ENCODE assay signal across 20 cellular contexts in genomic region chr17:50194441-50195195, GRCh38. TPM values are rescaled to one million over a fixed set of nuclear protein-coding genes. Genes with fewer than 3 reads are reported as not detected.
DNase-seq lines count a peak whose midpoint lies in the region; ATAC-seq and TF ChIP-seq lines count a peak whose summit lies in the region.
"Had no signal": no experiment of that assay in that cellular context is flagged by ENCODE, and none has a peak within 500 bp of the region (broad histone marks: within the 10 kb centered on the region; RNA-seq: fewer than 3 reads in every experiment).

No MANE protein-coding gene starts in this region.

- intact Hi-C loops in IMR-90 (cut with micrococcal nuclease) (no loop called here), esophagus muscularis mucosa (cut with DNase I) (no loop called here), transverse colon (cut with DNase I; ENCODE audit: low total_unique reads) (no loop called here)

- TF ChIP-seq POLR2A in IMR-90 (IDR thresholded peaks at IDR 0.05; ENCODE audit: low read depth, low read length), result no peak
- no peak for TF ChIP-seq POLR2A in esophagus muscularis mucosa (IDR thresholded peaks at IDR 0.05; ENCODE audit: low read depth)
- no peak for TF ChIP-seq POLR2A in transverse colon (IDR thresholded peaks at IDR 0.05)

- H3K56ac ChIP-seq in IMR-90 (ENCODE audit: extremely low read depth, insufficient read depth, low read length), result peak overlapping the region; percentile 92

- peak overlapping the region; percentile 48 for H2AFZ ChIP-seq in IMR-90 (replicated peaks; ENCODE audit: low read length, poor library complexity)
- no peak overlapping the region for H2AFZ ChIP-seq in neuronal stem cell (ENCODE audit: low read length)

- H3K4me3 ChIP-seq in IMR-90 (ENCODE audit: insufficient read depth, low read depth, low read length) (no peak overlapping the region), esophagus muscularis mucosa (no peak overlapping the region), neuronal stem cell (ENCODE audit: low read length in 2 of 2) (peak overlapping the region in 1 of 2 donors; percentile 46), transverse colon (no peak overlapping the region)
- H3K4me3 ChIP-seq: right lobe of liver had no signal

- H3K79me1 ChIP-seq in IMR-90 (ENCODE audit: low read depth in 1 of 2, low read length in 2 of 2) (peaks cover 16 to 88% of the 10 kb centered on the region in 2 experiments; a peak in 3 of 4 replicates), neuronal stem cell (ENCODE audit: low read depth, low read length) (peaks cover 1% of the 10 kb centered on the region)

- DNase-seq in IMR-90 (no peak), esophagus muscularis mucosa (ENCODE audit: extremely low spot score) (no peak), neuronal stem cell (ENCODE audit: low spot score) (no peak), transverse colon (no peak), HPDE6-E6E7 (ENCODE audit: extremely low spot score) (no peak), progenitor cell of endocrine pancreas (ENCODE audit: low spot score, unreplicated experiment) (no peak)
- DNase-seq: activated CD4-positive, alpha-beta T cell treated with anti-CD3 and anti-CD28 coated beads, Interleukin-2, amount 10 ng/mL, durations not matched to agents 24 days and 14 days; activated CD8-positive, alpha-beta memory T cell treated with anti-CD3 and anti-CD28 coated beads, Interleukin-2, amount 50 U/mL, for 4 hours; activated gamma-delta T cell treated with Interleukin-2 at 50 U/mL for 16 hours; dermis blood vessel endothelial cell; H7; islet precursor cell; NCI-H1436; NCI-H226; SW 1271 had no signal

- peak overlapping the region; percentile 78 for H4K91ac ChIP-seq in IMR-90 (ENCODE audit: insufficient read depth, low read depth, low read length)
- H4K91ac ChIP-seq in neuronal stem cell (ENCODE audit: low read depth, low read length, poor library complexity), result no peak overlapping the region

- H3K4me1 ChIP-seq in IMR-90 (ENCODE audit: control insufficient read depth, insufficient read depth, low read length), result peaks cover 57% of the 10 kb centered on the region
- peaks cover 17 to 66% (median 55%) of the 10 kb centered on the region in 4 donors for H3K4me1 ChIP-seq in esophagus muscularis mucosa
- H3K4me1 ChIP-seq in neuronal stem cell (ENCODE audit: control insufficient read depth in 2 of 2, insufficient read depth in 1 of 2, low read depth in 1 of 2, low read length in 2 of 2), result peaks cover under 1% of the 10 kb centered on the region in 2 donors
- H3K4me1 ChIP-seq in transverse colon, result peaks cover 3 to 35% (median 16%) of the 10 kb centered on the region in 4 donors

- dilution Hi-C loops in IMR-90 (cut with HindIII; ENCODE audit: low sequenced_read_pairs, unreplicated experiment), result no loop called here

- H3K27me3 ChIP-seq in IMR-90 (ENCODE audit: control insufficient read depth, insufficient read depth, low read length) (no peaks in the 10 kb centered on the region), esophagus muscularis mucosa (no peaks in the 10 kb centered on the region), neuronal stem cell (ENCODE audit: control insufficient read depth in 3 of 3, insufficient read depth in 3 of 3, low read depth in 1 of 3, low read length in 3 of 3) (peaks cover 0 to 52% (median 5%) of the 10 kb centered on the region in 3 experiments), transverse colon (peaks cover 6% of the 10 kb centered on the region)
- H3K27me3 ChIP-seq: right lobe of liver had no signal

- TF ChIP-seq CTCF in IMR-90 (conservative IDR thresholded peaks at IDR 0.05; ENCODE audit: low read depth, low read length), result no peak
- no peak for TF ChIP-seq CTCF in esophagus muscularis mucosa (IDR thresholded peaks at IDR 0.05)
- no peak for TF ChIP-seq CTCF in transverse colon (IDR thresholded peaks at IDR 0.05)
- no peak for TF ChIP-seq CTCF in progenitor cell of endocrine pancreas (IDR thresholded peaks at IDR 0.05; ENCODE audit: unreplicated experiment)

- peak overlapping the region; percentile 100 for H3K14ac ChIP-seq in IMR-90 (replicated peaks; ENCODE audit: low read depth, low read length)
- no peak overlapping the region for H3K14ac ChIP-seq in neuronal stem cell (ENCODE audit: low read length)

- peak overlapping the region; percentile 100 for H3K23ac ChIP-seq in IMR-90 (ENCODE audit: low read depth, low read length)
- no peak overlapping the region for H3K23ac ChIP-seq in neuronal stem cell (ENCODE audit: low read depth, low read length, poor library complexity)

- ATAC-seq in IMR-90 (ENCODE audit: low read depth) (peak; percentile 0; the same call in 1 of the 2 replicates), HG02840 (IDR thresholded peaks at IDR 0.05; ENCODE audit: low FRiP score, unreplicated experiment) (no peak)
- ATAC-seq: right lobe of liver had no signal

- H3K36me3 ChIP-seq in IMR-90 (ENCODE audit: control insufficient read depth, insufficient read depth, low read length) (peaks cover 95% of the 10 kb centered on the region), esophagus muscularis mucosa (peaks cover 52 to 87% (median 85%) of the 10 kb centered on the region in 4 donors), neuronal stem cell (replicated peaks in 1 of 2; ENCODE audit: control insufficient read depth in 2 of 2, insufficient read depth in 2 of 2, low read length in 2 of 2) (peaks cover 0 to 9% of the 10 kb centered on the region in 2 donors), transverse colon (peaks cover 0 to 49% (median 3%) of the 10 kb centered on the region in 4 donors)
- H3K36me3 ChIP-seq: right lobe of liver had no signal

- H3K4me2 ChIP-seq in IMR-90 (ENCODE audit: low read depth, low read length) (no peak overlapping the region), neuronal stem cell (ENCODE audit: insufficient read depth, low read length, poor library complexity, severe bottlenecking) (no peak overlapping the region)

- TF ChIP-seq RAD21 in IMR-90 (IDR thresholded peaks at IDR 0.05; ENCODE audit: low read length), result no peak

- H3K4ac ChIP-seq in IMR-90 (ENCODE audit: low read depth, low read length), result peak overlapping the region; percentile 100
- no peak overlapping the region for H3K4ac ChIP-seq in neuronal stem cell (ENCODE audit: low read length)

- no peak overlapping the region for H3K4me3 Mint-ChIP-seq in progenitor cell of endocrine pancreas (ENCODE audit: low read depth)
- H3K4me3 Mint-ChIP-seq: activated CD4-positive, alpha-beta T cell treated with anti-CD3 and anti-CD28 coated beads, Interleukin-2, amount 10 ng/mL, durations not matched to agents 24 days and 14 days; neural crest cell had no signal

- no peaks in the 10 kb centered on the region for H3K9me3 ChIP-seq in IMR-90 (ENCODE audit: control insufficient read depth, insufficient read depth, low read length)
- no peaks in the 10 kb centered on the region for H3K9me3 ChIP-seq in esophagus muscularis mucosa
- no peaks in the 10 kb centered on the region for H3K9me3 ChIP-seq in neuronal stem cell (replicated peaks in 1 of 2; ENCODE audit: control insufficient read depth in 2 of 2, insufficient read depth in 1 of 2, low read depth in 1 of 2, low read length in 2 of 2)
- no peaks in the 10 kb centered on the region for H3K9me3 ChIP-seq in transverse colon
- H3K9me3 ChIP-seq: right lobe of liver had no signal

- H3K27me3 Mint-ChIP-seq in progenitor cell of endocrine pancreas, result peaks cover 5% of the 10 kb centered on the region

- H2BK20ac ChIP-seq in IMR-90 (ENCODE audit: low read depth, low read length), result no peak overlapping the region

- H2BK15ac ChIP-seq in IMR-90 (ENCODE audit: low read depth, low read length) (no peak overlapping the region), neuronal stem cell (ENCODE audit: low read length) (peak overlapping the region; percentile 4)

- H3K27ac ChIP-seq in IMR-90 (ENCODE audit: insufficient read depth, low read length) (peak overlapping the region; percentile 99), esophagus muscularis mucosa (replicated peaks in 1 of 4) (peak overlapping the region; percentile 55 to 94 (median 92)), neuronal stem cell (replicated peaks; ENCODE audit: low read length) (no peak overlapping the region), transverse colon (peak overlapping the region in 3 of 4 donors; percentile 9 to 95 (median 22))
- H3K27ac ChIP-seq: epithelial cell of prostate, right lobe of liver had no signal

- in situ Hi-C loops in IMR-90 (cut with MboI; ENCODE audit: low sequenced_read_pairs) (loop anchor here (5.0 kb wide), 1 partner anchor 78 kb away; the partner anchor contains the start of gene TMEM92), transverse colon (cut with MboI; ENCODE audit: low pct_ligation_motif_present in 1 of 4, low pct_unique_long_range_greater_than_20kb in 1 of 4, low sequenced_read_pairs in 3 of 4) (no loop called here)

- 94% methylated on average over 3 of the region's 25 CpGs; no CpG with 5 or more reads in 1 of the 2 experiments for WGBS in IMR-90 (ENCODE audit: extremely low coverage in 2 of 2, insufficient read length in 1 of 2), 2 experiments
- 75% methylated on average over 23 of the region's 25 CpGs for WGBS in esophagus muscularis mucosa
- WGBS in neuronal stem cell (ENCODE audit: extremely low coverage in 2 of 2, insufficient read length in 2 of 2, insufficient replicate concordance in 1 of 2), 2 donors, result no CpG with 5 or more reads among the region's 25 CpGs
- WGBS in transverse colon (ENCODE audit: low coverage in 1 of 2), 2 donors, result 86% methylated on average over 23 of the region's 25 CpGs; no CpG with 5 or more reads in 1 of the 2 donors

- TSS peak; percentile 74 for BruUV-seq in IMR-90 (replicated peaks; lab: Mats Ljungman, UMichigan)

- TF ChIP-seq EP300 in esophagus muscularis mucosa (IDR thresholded peaks at IDR 0.05) (no peak), transverse colon (IDR thresholded peaks at IDR 0.05; ENCODE audit: low read depth) (no peak)

- POLR2A ChIA-PET in IMR-90 (lab: Charles Lee; ENCODE audit: unreplicated experiment), result interaction anchor here (0.6 to 3.7 kb wide), 4 partner anchors 9 to 77 kb away, joined by 3 to 26 read pairs (median 4); no protein-coding TSS in a partner anchor

- no peaks in the 10 kb centered on the region for H3K9me3 Mint-ChIP-seq in progenitor cell of endocrine pancreas (ENCODE audit: low read depth)
- H3K9me3 Mint-ChIP-seq: activated CD4-positive, alpha-beta T cell treated with anti-CD3 and anti-CD28 coated beads, Interleukin-2, amount 10 ng/mL, durations not matched to agents 24 days and 14 days; neural crest cell had no signal

- H2BK5ac ChIP-seq in IMR-90 (ENCODE audit: low read depth, low read length, poor library complexity, severe bottlenecking), result peak overlapping the region; percentile 99
- peak overlapping the region; percentile 42 for H2BK5ac ChIP-seq in neuronal stem cell (ENCODE audit: low read length)

- H3K36me3 Mint-ChIP-seq in progenitor cell of endocrine pancreas (ENCODE audit: insufficient read depth), result no peaks in the 10 kb centered on the region

- peak overlapping the region; percentile 98 for H3K9ac ChIP-seq in IMR-90 (ENCODE audit: low read depth, low read length)
- H3K9ac ChIP-seq in neuronal stem cell (ENCODE audit: low read depth, low read length, poor library complexity), result peak overlapping the region; percentile 63

- H3K4me1 Mint-ChIP-seq in progenitor cell of endocrine pancreas (ENCODE audit: low read depth), result no peaks in the 10 kb centered on the region

- H3K9me1 ChIP-seq in IMR-90 (ENCODE audit: insufficient read depth, low read length), result 0 out of 2 replicates have a peak, but pooled peaks cover 3% of the 10 kb centered on the region

- peaks cover 92% of the 10 kb centered on the region for H4K20me1 ChIP-seq in IMR-90 (ENCODE audit: insufficient read depth, low read length)

- peak overlapping the region; percentile 93 for H2AK5ac ChIP-seq in IMR-90 (ENCODE audit: low read depth, low read length)
- peak overlapping the region; percentile 37 for H2AK5ac ChIP-seq in neuronal stem cell (ENCODE audit: low read depth, low read length)

- H3K18ac ChIP-seq in IMR-90 (ENCODE audit: low read depth, low read length) (peak overlapping the region; percentile 83), neuronal stem cell (ENCODE audit: low read length) (peak overlapping the region; percentile 17)

- H4K5ac ChIP-seq in IMR-90 (ENCODE audit: low read depth, low read length), result peak overlapping the region; percentile 83

- peak overlapping the region; percentile 65 to 97; a peak in 3 of 4 replicates for H4K8ac ChIP-seq in IMR-90 (ENCODE audit: low read depth in 2 of 2, low read length in 2 of 2)
- H4K8ac ChIP-seq in neuronal stem cell (ENCODE audit: low read depth, low read length), result peak overlapping the region; percentile 43

- H3K27ac Mint-ChIP-seq in progenitor cell of endocrine pancreas, result no peak overlapping the region
- H3K27ac Mint-ChIP-seq: activated CD4-positive, alpha-beta T cell treated with anti-CD3 and anti-CD28 coated beads, Interleukin-2, amount 10 ng/mL, durations not matched to agents 24 days and 14 days had no signal

- H2AK9ac ChIP-seq in IMR-90 (replicated peaks; ENCODE audit: low read depth, low read length, poor library complexity), result peak overlapping the region; percentile 85

- H2BK120ac ChIP-seq in IMR-90 (ENCODE audit: low read depth, low read length), result peak overlapping the region; percentile 50
- no peak overlapping the region for H2BK120ac ChIP-seq in neuronal stem cell (ENCODE audit: low read depth, low read length)

- CTCF ChIA-PET in IMR-90 (lab: Yijun Ruan, JAX), result interaction anchor here (0.6 kb wide), 1 partner anchor 19 kb away, joined by 4 read pairs; no protein-coding TSS in a partner anchor

- H2BK12ac ChIP-seq in neuronal stem cell (ENCODE audit: low read length), result no peak overlapping the region

RNA-seq across cellular contexts. Expression of gene COL1A1, which starts 6.8 kb away (rescaled TPM):
- total RNA-seq in IMR-90 (2012; rRNA removed) (1,825 and 2,180 TPM in 2 replicates), esophagus muscularis mucosa (100 to 1,000 TPM in 1 of 4 donors, 10 to 100 TPM in 3; 20.7 to 123 (median 41.5) TPM), transverse colon (100 to 1,000 TPM in 2 of 4 donors, 10 to 100 TPM in 2; 13.0 to 210 (median 79.8) TPM), progenitor cell of endocrine pancreas (26.7 and 38.4 TPM in 2 replicates)
- polyA plus RNA-seq in IMR-90 (2012; rRNA removed), result 4,117 and 4,350 TPM in 2 replicates
- 6,648 and 7,973 TPM in 2 replicates for polyA plus RNA-seq in IMR-90 (2012; cell fraction: cytosol; rRNA removed)
- 7,018 and 18,611 TPM in 2 replicates for polyA plus RNA-seq in IMR-90 (2012; cell fraction: nucleus; rRNA removed; ENCODE audit: low replicate concordance)
- 17.9 TPM for polyA plus RNA-seq in neuronal stem cell (2013, experiment 1 of 2)
- 18.4 TPM for polyA plus RNA-seq in neuronal stem cell (2013, experiment 2 of 2)

RNA-seq across cellular contexts. Expression of gene SGCA, which starts 28.8 kb away (rescaled TPM):
- total RNA-seq in IMR-90 (2012; rRNA removed) (not detected in 2 replicates), esophagus muscularis mucosa (100 to 1,000 TPM in 1 of 4 donors, 10 to 100 TPM in 3; 72.7 to 145 (median 82.8) TPM), transverse colon (10 to 100 TPM in 1 of 4 donors, 1 to 10 TPM in 3; 3.7 to 65.3 (median 7.6) TPM), progenitor cell of endocrine pancreas (not detected in 2 replicates)
- 0.19 and 0.55 TPM in 2 replicates for polyA plus RNA-seq in IMR-90 (2012; rRNA removed)
- polyA plus RNA-seq in IMR-90 (2012; cell fraction: cytosol; rRNA removed), result 0.36 and 0.43 TPM in 2 replicates
- polyA plus RNA-seq in IMR-90 (2012; cell fraction: nucleus; rRNA removed; ENCODE audit: low replicate concordance), result 0.34 TPM in 1 of 2 replicates, not detected in the other
- polyA plus RNA-seq in neuronal stem cell (2013, experiment 1 of 2), result 0.57 TPM
- 0.35 TPM for polyA plus RNA-seq in neuronal stem cell (2013, experiment 2 of 2)
- total RNA-seq: dermis blood vessel endothelial cell, HT1080, neural crest cell had no signal

RNA-seq across cellular contexts. Expression of gene PPP1R9B, which starts 44.1 kb away (rescaled TPM):
- total RNA-seq in IMR-90 (2012; rRNA removed), result 28.0 and 38.6 TPM in 2 replicates
- polyA plus RNA-seq in IMR-90 (2012; rRNA removed), result 23.0 and 25.8 TPM in 2 replicates
- polyA plus RNA-seq in IMR-90 (2012; cell fraction: cytosol; rRNA removed), result 16.2 and 19.3 TPM in 2 replicates
- polyA plus RNA-seq in IMR-90 (2012; cell fraction: nucleus; rRNA removed; ENCODE audit: low replicate concordance), result 42.2 and 55.1 TPM in 2 replicates
- total RNA-seq in esophagus muscularis mucosa, result 10 to 100 TPM; 20.2 to 46.3 (median 37.5) TPM
- 19.8 TPM for polyA plus RNA-seq in neuronal stem cell (2013, experiment 1 of 2)
- polyA plus RNA-seq in neuronal stem cell (2013, experiment 2 of 2), result 19.4 TPM
- 10 to 100 TPM; 19.0 to 29.9 (median 27.7) TPM for total RNA-seq in transverse colon
- total RNA-seq in progenitor cell of endocrine pancreas, result 34.3 and 35.7 TPM in 2 replicates
